ENCODE assay signal across 25 cellular contexts in the genomic region with DNA sequence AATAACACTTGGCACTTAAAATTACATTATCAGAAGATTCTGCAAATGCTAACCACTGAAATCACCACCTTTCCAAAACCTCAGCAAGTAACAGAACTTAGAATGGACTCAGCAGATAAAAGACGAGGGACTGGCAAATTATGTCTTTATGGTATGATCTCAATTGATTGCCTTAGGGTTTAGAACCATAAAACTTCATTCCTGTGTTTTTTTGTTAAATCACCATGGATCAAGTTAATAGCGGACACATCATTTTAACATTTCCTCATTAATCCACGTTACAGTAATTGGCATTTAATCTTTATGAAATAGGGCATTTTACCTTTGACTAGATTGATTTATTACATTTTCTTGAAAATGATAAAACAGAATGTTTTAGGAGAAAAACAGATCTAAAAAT.
"Had no signal": no experiment of that assay in that cellular context is flagged by ENCODE, and none has a peak within 500 bp of the region (broad histone marks: within the 10 kb centered on the region; RNA-seq: fewer than 3 reads in every experiment).

No MANE protein-coding gene starts in this region.

- H3K27me3 ChIP-seq: gastroesophageal sphincter, heart left ventricle, hepatocyte, left lung, neural progenitor cell, right lobe of liver, suprapubic skin, transverse colon, vagina had no signal

- H3K27ac ChIP-seq: gastroesophageal sphincter, heart left ventricle, hepatocyte, left lung, neural progenitor cell, parathyroid adenoma, right lobe of liver, suprapubic skin, transverse colon, vagina had no signal

- H3K4me3 Mint-ChIP-seq: naive thymus-derived CD4-positive, alpha-beta T cell; nephron; neural progenitor cell; stimulated activated naive CD8-positive, alpha-beta T cell treated with anti-CD3 and anti-CD28 coated beads, Interleukin-15, amount 100 ng/mL, for 72 hours had no signal

- H3K27ac Mint-ChIP-seq: naive thymus-derived CD4-positive, alpha-beta T cell; nephron; neural progenitor cell; progenitor cell of endocrine pancreas had no signal

- H3K4me2 ChIP-seq: hepatocyte, neural progenitor cell, smooth muscle cell had no signal

- ATAC-seq: gastroesophageal sphincter; heart left ventricle; left cardiac atrium; left lung; naive thymus-derived CD4-positive, alpha-beta T cell; right lobe of liver; stimulated activated naive CD8-positive, alpha-beta T cell treated with anti-CD3 and anti-CD28 coated beads, Interleukin-15, amount 100 ng/mL, for 72 hours had no signal

- H2AFZ ChIP-seq: hepatocyte, neural progenitor cell, parathyroid adenoma had no signal

- H3K9me3 ChIP-seq: gastroesophageal sphincter, heart left ventricle, left lung, right lobe of liver, suprapubic skin, vagina had no signal

- H3K9ac ChIP-seq: neural progenitor cell, parathyroid adenoma had no signal

- H3K4me1 Mint-ChIP-seq: naive thymus-derived CD4-positive, alpha-beta T cell; nephron; stimulated activated naive CD8-positive, alpha-beta T cell treated with anti-CD3 and anti-CD28 coated beads, Interleukin-15, amount 100 ng/mL, for 72 hours had no signal

- H3K36me3 ChIP-seq: gastroesophageal sphincter, heart left ventricle, left lung, neural progenitor cell, right lobe of liver, suprapubic skin, transverse colon, vagina had no signal

- H3K79me2 ChIP-seq: hepatocyte, parathyroid adenoma had no signal

- H3K36me3 Mint-ChIP-seq: naive thymus-derived CD4-positive, alpha-beta T cell; neural progenitor cell had no signal

- H3K27me3 Mint-ChIP-seq: naive thymus-derived CD4-positive, alpha-beta T cell; progenitor cell of endocrine pancreas; stimulated activated naive CD8-positive, alpha-beta T cell treated with anti-CD3 and anti-CD28 coated beads, Interleukin-15, amount 100 ng/mL, for 72 hours had no signal

- H3K4me3 ChIP-seq: gastroesophageal sphincter, heart left ventricle, hepatocyte, left lung, neural progenitor cell, right lobe of liver, smooth muscle cell, suprapubic skin, transverse colon, vagina had no signal

- DNase-seq: cortex of kidney; foreskin fibroblast; heart left ventricle; left cardiac atrium; left lung; mesenchymal stem cell; midbrain; naive thymus-derived CD4-positive, alpha-beta T cell; right lobe of liver; stimulated activated CD4-positive, alpha-beta T cell treated with anti-CD3 and anti-CD28 coated beads, Interleukin-12 subunit alpha, Interleukin-12 subunit beta, amount 100 ng/mL, for 4 hours; stimulated activated CD4-positive, alpha-beta T cell treated with anti-CD3 and anti-CD28 coated beads, Interleukin-1b, Interleukin-23, amount 100 ng/mL, for 48 hours; stimulated activated CD4-positive, alpha-beta T cell treated with anti-CD3 and anti-CD28 coated beads, Interleukin-4, amount 100 ng/mL, for 1 hour; stimulated activated CD8-positive, alpha-beta memory T cell treated with anti-CD3 and anti-CD28 coated beads, Interleukin-4, amount 100 ng/mL, for 48 hours; stimulated activated naive CD4-positive, alpha-beta T cell; stimulated activated naive CD8-positive, alpha-beta T cell treated with anti-CD3 and anti-CD28 coated beads, Interleukin-15, amount 100 ng/mL, for 72 hours; transverse colon had no signal

- H3K9me3 Mint-ChIP-seq: neural progenitor cell had no signal

- H3K4me1 ChIP-seq: gastroesophageal sphincter, heart left ventricle, left lung, neural progenitor cell, parathyroid adenoma, right lobe of liver, suprapubic skin, transverse colon, vagina had no signal
